In the genomic region with DNA sequence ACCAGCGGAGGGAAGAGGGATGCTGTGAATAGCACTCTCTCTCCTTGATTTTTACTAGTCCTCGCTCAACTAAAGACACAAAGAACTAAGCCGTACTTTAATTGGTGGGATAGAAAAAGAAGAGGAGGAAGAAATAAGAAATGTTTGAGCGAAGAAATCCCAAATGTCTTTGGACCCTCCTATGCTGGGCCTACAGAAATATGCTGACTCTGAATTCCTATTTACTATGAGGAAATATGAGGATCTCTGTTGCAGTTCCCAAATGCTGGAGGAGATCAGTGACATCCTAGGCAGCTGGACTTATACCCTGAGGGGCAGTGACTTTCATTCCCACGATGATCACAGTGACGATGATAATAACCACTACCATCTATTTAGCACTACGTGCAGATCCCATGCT, we compare ENCODE assay signal across 3 cellular contexts.
A peak's percentile ranks its signal among the peaks of the same experiment; 100 is the strongest.
TF ChIP-seq lines count a peak whose summit lies in the region.

No MANE protein-coding gene starts in this region.

TF ChIP-seq in HepG2, 621 proteins besides CTCF, POLR2A, EP300 and RAD21:
- no peak for TF ChIP-seq SYNCRIP (IDR thresholded peaks at IDR 0.05; ENCODE audit: insufficient read depth, low read depth, low read length)
- TF ChIP-seq, protein P1, sequence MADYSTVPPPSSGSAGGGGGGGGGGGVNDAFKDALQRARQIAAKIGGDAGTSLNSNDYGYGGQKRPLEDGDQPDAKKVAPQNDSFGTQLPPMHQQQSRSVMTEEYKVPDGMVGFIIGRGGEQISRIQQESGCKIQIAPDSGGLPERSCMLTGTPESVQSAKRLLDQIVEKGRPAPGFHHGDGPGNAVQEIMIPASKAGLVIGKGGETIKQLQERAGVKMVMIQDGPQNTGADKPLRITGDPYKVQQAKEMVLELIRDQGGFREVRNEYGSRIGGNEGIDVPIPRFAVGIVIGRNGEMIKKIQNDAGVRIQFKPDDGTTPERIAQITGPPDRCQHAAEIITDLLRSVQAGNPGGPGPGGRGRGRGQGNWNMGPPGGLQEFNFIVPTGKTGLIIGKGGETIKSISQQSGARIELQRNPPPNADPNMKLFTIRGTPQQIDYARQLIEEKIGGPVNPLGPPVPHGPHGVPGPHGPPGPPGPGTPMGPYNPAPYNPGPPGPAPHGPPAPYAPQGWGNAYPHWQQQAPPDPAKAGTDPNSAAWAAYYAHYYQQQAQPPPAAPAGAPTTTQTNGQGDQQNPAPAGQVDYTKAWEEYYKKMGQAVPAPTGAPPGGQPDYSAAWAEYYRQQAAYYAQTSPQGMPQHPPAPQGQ (CRISPR knock-in tag; IDR thresholded peaks at IDR 0.05; ENCODE audit: borderline replicate concordance), result no peak
- no peak for TF ChIP-seq ZNF441 (CRISPR knock-in tag; IDR thresholded peaks at IDR 0.05; ENCODE audit: borderline replicate concordance)
- TF ChIP-seq SMYD3 (CRISPR knock-in tag; IDR thresholded peaks at IDR 0.05), result no peak
- TF ChIP-seq MAFK (conservative IDR thresholded peaks at IDR 0.05 in 1 of 2, IDR thresholded peaks at IDR 0.05 in 1 of 2; ENCODE audit: low read length in 2 of 2), result peak; percentile 57 to 69
- TF ChIP-seq STAT6 (CRISPR knock-in tag; IDR thresholded peaks at IDR 0.05; ENCODE audit: borderline replicate concordance), result no peak
- TF ChIP-seq TP53 (CRISPR knock-in tag; conservative IDR thresholded peaks at IDR 0.05), result no peak
- TF ChIP-seq HDAC2 (CRISPR knock-in tag; IDR thresholded peaks at IDR 0.05), result no peak
- TF ChIP-seq MAFF (IDR thresholded peaks at IDR 0.05; ENCODE audit: low read depth, low read length), result 0 out of 2 replicates have a peak, but pooled peaks have one; percentile 21
- no peak for TF ChIP-seq SMAD3 (CRISPR knock-in tag; IDR thresholded peaks at IDR 0.05)
- no peak for TF ChIP-seq GLI4 (CRISPR knock-in tag; IDR thresholded peaks at IDR 0.05; ENCODE audit: borderline replicate concordance)
- TF ChIP-seq RBM22 (optimal IDR thresholded peaks at IDR 0.05; ENCODE audit: low read length), result no peak

TF ChIP-seq in A549, 52 proteins besides CTCF, POLR2A, EP300 and RAD21:
- no peak for TF ChIP-seq HOXA7 (CRISPR knock-in tag; IDR thresholded peaks at IDR 0.05)
- peak; percentile 35 for TF ChIP-seq MAFK (IDR thresholded peaks at IDR 0.05; ENCODE audit: partially characterized antibody)

TF ChIP-seq in IMR-90, 13 proteins besides CTCF, POLR2A, EP300 and RAD21:
- TF ChIP-seq MAFK (IDR thresholded peaks at IDR 0.05; ENCODE audit: low read depth, low read length), result peak; percentile 46; the same call in 1 of the 2 replicates
- TF ChIP-seq, protein P2, sequence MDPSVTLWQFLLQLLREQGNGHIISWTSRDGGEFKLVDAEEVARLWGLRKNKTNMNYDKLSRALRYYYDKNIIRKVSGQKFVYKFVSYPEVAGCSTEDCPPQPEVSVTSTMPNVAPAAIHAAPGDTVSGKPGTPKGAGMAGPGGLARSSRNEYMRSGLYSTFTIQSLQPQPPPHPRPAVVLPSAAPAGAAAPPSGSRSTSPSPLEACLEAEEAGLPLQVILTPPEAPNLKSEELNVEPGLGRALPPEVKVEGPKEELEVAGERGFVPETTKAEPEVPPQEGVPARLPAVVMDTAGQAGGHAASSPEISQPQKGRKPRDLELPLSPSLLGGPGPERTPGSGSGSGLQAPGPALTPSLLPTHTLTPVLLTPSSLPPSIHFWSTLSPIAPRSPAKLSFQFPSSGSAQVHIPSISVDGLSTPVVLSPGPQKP (IDR thresholded peaks at IDR 0.05; ENCODE audit: borderline replicate concordance, low read depth, low read length), result no peak
